1 cellular context compared by ENCODE assay signal in genomic region chr10:129365767-129366400, GRCh38.
TF ChIP-seq lines count a peak whose summit lies in the region.

No MANE protein-coding gene starts in this region.

TF ChIP-seq in IMR-90, 13 proteins besides CTCF, POLR2A, EP300 and RAD21 (continued from another document):
- no peak for TF ChIP-seq USF2 (IDR thresholded peaks at IDR 0.05; ENCODE audit: low read depth, low read length)
- TF ChIP-seq SMC3 (IDR thresholded peaks at IDR 0.05; ENCODE audit: low read depth, low read length), result no peak
- TF ChIP-seq ELK1 (IDR thresholded peaks at IDR 0.05; ENCODE audit: borderline replicate concordance, low read depth, low read length), result no peak
